ENCODE assay signal across 2 cellular contexts in the genomic region with DNA sequence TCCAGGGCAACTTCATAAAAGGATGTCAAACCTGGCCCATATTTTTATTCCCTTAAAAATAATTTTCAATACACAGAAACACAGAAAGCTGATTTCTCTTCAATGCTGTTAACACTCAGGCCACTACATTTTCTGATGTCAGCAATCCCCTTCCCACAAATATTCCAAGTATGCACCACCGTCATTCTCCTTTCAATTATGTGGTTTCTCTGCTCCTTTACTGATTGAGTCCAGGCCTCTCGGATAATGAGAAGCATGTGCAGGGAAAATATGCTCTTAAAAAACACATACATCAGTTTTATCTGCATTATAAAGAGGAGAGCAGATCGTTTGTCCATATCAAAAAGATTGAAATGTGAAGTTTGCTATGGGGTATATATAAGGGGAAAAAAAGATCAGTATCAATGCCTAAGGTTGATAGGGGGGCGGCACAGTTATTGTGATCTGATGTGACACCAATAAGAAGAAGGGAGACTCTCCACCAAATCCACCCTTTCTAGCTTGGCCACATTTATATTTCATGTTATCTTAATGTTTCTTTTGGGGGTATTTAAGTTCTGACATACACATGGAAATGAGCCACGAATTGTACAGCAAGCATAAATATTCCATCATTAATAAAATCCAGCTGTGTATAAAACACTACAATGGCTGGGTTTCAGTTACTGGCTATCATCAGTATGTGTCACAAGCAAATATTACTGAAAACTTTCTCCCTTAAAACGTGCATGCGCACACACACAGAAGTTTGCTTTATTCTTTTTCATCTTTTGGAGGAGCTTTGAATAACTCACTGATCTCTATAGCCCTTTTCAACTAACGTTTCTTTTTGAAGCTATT.
TF ChIP-seq lines count a peak whose summit lies in the region.

No MANE protein-coding gene starts in this region.

TF ChIP-seq in PFSK-1, 5 proteins besides CTCF, POLR2A, EP300 and RAD21 (continued from another document):
- 0 out of 2 replicates have a peak, but pooled peaks have one; percentile 29 for TF ChIP-seq SIN3A (IDR thresholded peaks at IDR 0.05; ENCODE audit: borderline replicate concordance, insufficient read depth, low read length)

TF ChIP-seq in H1, 55 proteins besides CTCF, POLR2A, EP300 and RAD21 (continued from another document):
- TF ChIP-seq TBP (IDR thresholded peaks at IDR 0.05; ENCODE audit: low read depth, low read length) (no peak), NANOG (IDR thresholded peaks at IDR 0.05; ENCODE audit: insufficient read depth, low read depth, low read length, poor library complexity, severe bottlenecking) (no peak), TEAD4 (IDR thresholded peaks at IDR 0.05; ENCODE audit: low read depth, low read length) (0 out of 2 replicates have a peak, but pooled peaks have one; percentile 18), SIN3A (conservative IDR thresholded peaks at IDR 0.05 in 1 of 2, IDR thresholded peaks at IDR 0.05 in 1 of 2; ENCODE audit: low read depth in 1 of 2, low read length in 2 of 2) (no peak), ASH2L (IDR thresholded peaks at IDR 0.05; ENCODE audit: low read length) (no peak), CEBPB (IDR thresholded peaks at IDR 0.05; ENCODE audit: low read depth, low read length) (no peak), CTBP2 (IDR thresholded peaks at IDR 0.05; ENCODE audit: borderline replicate concordance, insufficient read depth, insufficient read length, low read length) (no peak), POLR2AphosphoS5 (IDR thresholded peaks at IDR 0.05; ENCODE audit: low read depth, low read length) (no peak)
